ENCODE assay signal across 1 cellular context in genomic region chr4:67576538-67576937, GRCh38.
TF ChIP-seq lines count a peak whose summit lies in the region.

No MANE protein-coding gene starts in this region.

TF ChIP-seq in K562, 482 proteins besides CTCF, POLR2A, EP300 and RAD21 (continued from another document):
- no peak for TF ChIP-seq NR3C1 (CRISPR knock-in tag; IDR thresholded peaks at IDR 0.05)
- no peak for TF ChIP-seq NONO (IDR thresholded peaks at IDR 0.05; ENCODE audit: low read depth in 2 of 2, low read length in 1 of 2)
- no peak for TF ChIP-seq CREB5 (CRISPR knock-in tag; IDR thresholded peaks at IDR 0.05)
- TF ChIP-seq TFE3 (CRISPR knock-in tag; IDR thresholded peaks at IDR 0.05) = no peak
- TF ChIP-seq MAFK (IDR thresholded peaks at IDR 0.05; ENCODE audit: low read length) = no peak
- TF ChIP-seq NBN (IDR thresholded peaks at IDR 0.05; ENCODE audit: low read depth) = no peak
- no peak for TF ChIP-seq SIN3B (IDR thresholded peaks at IDR 0.05; ENCODE audit: low read depth)
- TF ChIP-seq RNF219 (CRISPR knock-in tag; IDR thresholded peaks at IDR 0.05) = no peak
TF ChIP-seq in K562: peak in this region for 0.
